In genomic region chr16:11526921-11527320, GRCh38 we compare ENCODE assay signal across 26 cellular contexts. TPM values are rescaled to one million over a fixed set of nuclear protein-coding genes. Genes with fewer than 3 reads are reported as not detected.
DNase-seq lines count a peak whose midpoint lies in the region; ATAC-seq, FAIRE-seq and TF ChIP-seq lines count a peak whose summit lies in the region.
"Had no signal": no experiment of that assay in that cellular context is flagged by ENCODE, and none has a peak within 500 bp of the region (broad histone marks: within the 10 kb centered on the region; RNA-seq: fewer than 3 reads in every experiment).

No MANE protein-coding gene starts in this region.

- DNase-seq in NCI-H2227 (lab: John Stamatoyannopoulos, UW; ENCODE audit: unreplicated experiment) (peak; percentile 8), NCI-H2227 treated with DMSO at 0.1 percent for 48 hours (lab: John Stamatoyannopoulos, UW) (no peak), GM12878 (ENCODE audit: low read depth, low spot score) (no peak), HepG2 (ENCODE audit: low spot score) (no peak), immature natural killer cell (no peak)
- no peak for DNase-seq in effector memory CD4-positive, alpha-beta T cell
- no peak for DNase-seq in stimulated activated naive CD8-positive, alpha-beta T cell treated with anti-CD3 and anti-CD28 coated beads, Interleukin-15, amount 100 ng/mL, for 72 hours
- DNase-seq: activated CD4-positive, alpha-beta T cell treated with anti-CD3 and anti-CD28 coated beads, Interleukin-2, amount 50 U/mL, for 1 hour; activated naive CD4-positive, alpha-beta T cell treated with anti-CD3 and anti-CD28 coated beads, Interleukin-2, amount 10 ng/mL, durations not matched to agents 7 days and 5 days; activated T-cell treated with anti-CD3 and anti-CD28 coated beads, Interleukin-2, amount 50 U/mL, for 1 hour; cortex of kidney; lower lobe of right lung; MM.1S; natural killer cell; NCI-H1930; NCI-H748 treated with DMSO at 0.1 percent for 48 hours; spleen; SW 1271; trophoblast cell had no signal

- in situ Hi-C loops in GM12878 (cut with MboI), result loop anchor here (25.0 kb wide), 1 partner anchor 285 kb away; no protein-coding TSS in a partner anchor
- in situ Hi-C loops in HepG2 (cut with HindIII; ENCODE audit: extremely low pct_ligation_motif_present, low pct_unique_long_range_greater_than_20kb), result no loop called here

- FAIRE-seq in GM12878 (lab: Jason Lieb, UNC), result no peak
- no peak for FAIRE-seq in HepG2 (lab: Jason Lieb, UNC)
- FAIRE-seq: TTC549 had no signal

- no peak for TF ChIP-seq EP300 in GM12878 (IDR thresholded peaks at IDR 0.05; ENCODE audit: borderline replicate concordance in 1 of 2, control insufficient read depth in 1 of 2, low read depth in 2 of 2, low read length in 2 of 2)
- TF ChIP-seq EP300 in HepG2 (IDR thresholded peaks at IDR 0.05; ENCODE audit: low read depth in 2 of 2, low read length in 2 of 2), result no peak
- TF ChIP-seq EP300 in HepG2 (CRISPR knock-in tag; IDR thresholded peaks at IDR 0.05; ENCODE audit: borderline replicate concordance), result no peak

- H3K4me3 Mint-ChIP-seq in immature natural killer cell, result no peak overlapping the region
- no peak overlapping the region for H3K4me3 Mint-ChIP-seq in stimulated activated naive CD8-positive, alpha-beta T cell treated with anti-CD3 and anti-CD28 coated beads, Interleukin-15, amount 100 ng/mL, for 72 hours
- H3K4me3 Mint-ChIP-seq: activated naive CD4-positive, alpha-beta T cell treated with anti-CD3 and anti-CD28 coated beads, Interleukin-2, amount 10 ng/mL, durations not matched to agents 7 days and 5 days; IgD-negative memory B cell; natural killer cell; stimulated activated effector memory CD8-positive, alpha-beta T cell treated with anti-CD3 and anti-CD28 coated beads, Interleukin-12 subunit alpha, Interleukin-12 subunit beta, amount 100 ng/mL, for 72 hours had no signal

- H3K4me1 ChIP-seq in GM12878 (ENCODE audit: control insufficient read depth, insufficient read depth, low read length) (no peaks in the 10 kb centered on the region), HepG2 (ENCODE audit: insufficient read depth, low read length) (peaks cover 6% of the 10 kb centered on the region; the same call in 1 of the 2 replicates)
- no peaks in the 10 kb centered on the region for H3K4me1 ChIP-seq in effector memory CD4-positive, alpha-beta T cell (ENCODE audit: control insufficient read depth, insufficient read depth, low read length, poor library complexity, severe bottlenecking)
- H3K4me1 ChIP-seq: gastroesophageal sphincter, lower lobe of right lung had no signal

- TF ChIP-seq POLR2A in GM12878 (IDR thresholded peaks at IDR 0.05; ENCODE audit: low read depth, low read length) (no peak), HepG2 (IDR thresholded peaks at IDR 0.05; ENCODE audit: insufficient read depth in 1 of 2, low read depth in 2 of 2, low read length in 2 of 2) (no peak)

- TF ChIP-seq RAD21 in GM12878 (IDR thresholded peaks at IDR 0.05; ENCODE audit: insufficient read depth, low read depth, low read length) (no peak), HepG2 (CRISPR knock-in tag; IDR thresholded peaks at IDR 0.05) (no peak)

- H3K27ac Mint-ChIP-seq in immature natural killer cell, result peak overlapping the region in 1 of 6 donors; percentile 69
- no peak overlapping the region for H3K27ac Mint-ChIP-seq in stimulated activated naive CD8-positive, alpha-beta T cell treated with anti-CD3 and anti-CD28 coated beads, Interleukin-15, amount 100 ng/mL, for 72 hours
- H3K27ac Mint-ChIP-seq: activated naive CD4-positive, alpha-beta T cell treated with anti-CD3 and anti-CD28 coated beads, Interleukin-2, amount 10 ng/mL, durations not matched to agents 7 days and 5 days; natural killer cell; stimulated activated effector memory CD8-positive, alpha-beta T cell treated with anti-CD3 and anti-CD28 coated beads, Interleukin-12 subunit alpha, Interleukin-12 subunit beta, amount 100 ng/mL, for 72 hours had no signal

- H3K4me3 ChIP-seq in GM12878 (no peak overlapping the region), HepG2 (replicated peaks in 1 of 3; ENCODE audit: insufficient read depth in 1 of 3, low read depth in 2 of 3, low read length in 3 of 3) (no peak overlapping the region)
- no peak overlapping the region for H3K4me3 ChIP-seq in effector memory CD4-positive, alpha-beta T cell (ENCODE audit: insufficient read depth, low read depth, low read length, poor library complexity, severe bottlenecking)
- H3K4me3 ChIP-seq: gastroesophageal sphincter, lower lobe of right lung, spleen had no signal

- intact Hi-C loops in GM12878 (cut with micrococcal nuclease; ENCODE audit: unreplicated experiment) (no loop called here), HepG2 (cut with micrococcal nuclease; ENCODE audit: unreplicated experiment) (no loop called here)

- H3K79me2 ChIP-seq in GM12878 (ENCODE audit: control insufficient read depth, insufficient read depth, low read length), result no peaks in the 10 kb centered on the region
- no peaks in the 10 kb centered on the region for H3K79me2 ChIP-seq in HepG2 (ENCODE audit: insufficient read depth, low read length)

- peaks cover 1 to 7% (median 4%) of the 10 kb centered on the region in 3 donors for H3K27me3 Mint-ChIP-seq in immature natural killer cell (ENCODE audit: low read depth in 3 of 3)
- no peaks in the 10 kb centered on the region for H3K27me3 Mint-ChIP-seq in stimulated activated naive CD8-positive, alpha-beta T cell treated with anti-CD3 and anti-CD28 coated beads, Interleukin-15, amount 100 ng/mL, for 72 hours

- 36% methylated on average over 15 of the region's 15 CpGs for WGBS in GM12878 (ENCODE audit: insufficient coverage, insufficient replicate concordance, low lambda C conversion rate, missing lambda C conversion rate)
- 53% methylated on average over 15 of the region's 15 CpGs for WGBS in HepG2 (ENCODE audit: low lambda C conversion rate)

- H3K9me3 ChIP-seq in GM12878 (replicated peaks; ENCODE audit: control insufficient read depth, insufficient read depth, low read length), result no peaks in the 10 kb centered on the region
- no peaks in the 10 kb centered on the region for H3K9me3 ChIP-seq in HepG2 (ENCODE audit: low read length)
- no peaks in the 10 kb centered on the region for H3K9me3 ChIP-seq in effector memory CD4-positive, alpha-beta T cell (ENCODE audit: control insufficient read depth, low read length)
- H3K9me3 ChIP-seq: gastroesophageal sphincter, lower lobe of right lung had no signal

- peak; percentile 59 for ATAC-seq in GM12878
- no peak; the same call in 2 of the 3 replicates for ATAC-seq in HepG2
- no peak for ATAC-seq in GM19035 (IDR thresholded peaks at IDR 0.05; ENCODE audit: unreplicated experiment)
- ATAC-seq in stimulated activated naive CD8-positive, alpha-beta T cell treated with anti-CD3 and anti-CD28 coated beads, Interleukin-15, amount 100 ng/mL, for 72 hours, result no peak
- ATAC-seq: gastroesophageal sphincter; lower lobe of right lung; natural killer cell; stimulated activated effector memory CD8-positive, alpha-beta T cell treated with anti-CD3 and anti-CD28 coated beads, Interleukin-12 subunit alpha, Interleukin-12 subunit beta, amount 100 ng/mL, for 72 hours had no signal

- H2AFZ ChIP-seq in GM12878 (ENCODE audit: control insufficient read depth, low read depth, low read length), result no peak overlapping the region
- no peak overlapping the region for H2AFZ ChIP-seq in HepG2 (ENCODE audit: low read length)

- no peaks in the 10 kb centered on the region for H3K9me3 Mint-ChIP-seq in immature natural killer cell
- H3K9me3 Mint-ChIP-seq in stimulated activated naive CD8-positive, alpha-beta T cell treated with anti-CD3 and anti-CD28 coated beads, Interleukin-15, amount 100 ng/mL, for 72 hours, result peaks cover 0 to 2% of the 10 kb centered on the region in 2 donors
- H3K9me3 Mint-ChIP-seq: activated naive CD4-positive, alpha-beta T cell treated with anti-CD3 and anti-CD28 coated beads, Interleukin-2, amount 10 ng/mL, durations not matched to agents 7 days and 5 days; IgD-negative memory B cell; natural killer cell; stimulated activated effector memory CD8-positive, alpha-beta T cell treated with anti-CD3 and anti-CD28 coated beads, Interleukin-12 subunit alpha, Interleukin-12 subunit beta, amount 100 ng/mL, for 72 hours had no signal

- CTCF ChIA-PET in GM12878 (lab: Yijun Ruan, JAX) (interaction anchor here (1.3 to 2.1 kb wide), 2 partner anchors 120 to 131 kb away, joined by 4 to 7 read pairs; no protein-coding TSS in a partner anchor), HepG2 (lab: Yijun Ruan, JAX; ENCODE audit: low intra/inter-chr PET ratio, low total read pairs) (no interaction called here)

- H3K9ac ChIP-seq in GM12878 (ENCODE audit: control insufficient read depth, insufficient read depth, low read length) (no peak overlapping the region), HepG2 (ENCODE audit: insufficient read depth, low read depth, low read length) (no peak overlapping the region)

- H3K4me1 Mint-ChIP-seq in immature natural killer cell, result peaks cover 0 to under 1% of the 10 kb centered on the region in 2 donors
- no peaks in the 10 kb centered on the region for H3K4me1 Mint-ChIP-seq in stimulated activated naive CD8-positive, alpha-beta T cell treated with anti-CD3 and anti-CD28 coated beads, Interleukin-15, amount 100 ng/mL, for 72 hours
- H3K4me1 Mint-ChIP-seq: activated naive CD4-positive, alpha-beta T cell treated with anti-CD3 and anti-CD28 coated beads, Interleukin-2, amount 10 ng/mL, durations not matched to agents 7 days and 5 days; stimulated activated effector memory CD8-positive, alpha-beta T cell treated with anti-CD3 and anti-CD28 coated beads, Interleukin-12 subunit alpha, Interleukin-12 subunit beta, amount 100 ng/mL, for 72 hours had no signal

- peaks cover 0 to 9% (median 8%) of the 10 kb centered on the region in 3 donors for H3K36me3 Mint-ChIP-seq in immature natural killer cell
- H3K36me3 Mint-ChIP-seq: activated naive CD4-positive, alpha-beta T cell treated with anti-CD3 and anti-CD28 coated beads, Interleukin-2, amount 10 ng/mL, durations not matched to agents 7 days and 5 days; natural killer cell; stimulated activated effector memory CD8-positive, alpha-beta T cell treated with anti-CD3 and anti-CD28 coated beads, Interleukin-12 subunit alpha, Interleukin-12 subunit beta, amount 100 ng/mL, for 72 hours had no signal

- no TSS peak for BruUV-seq in GM12878 (replicated peaks; lab: Mats Ljungman, UMichigan)
- BruUV-seq in HepG2 (replicated peaks; lab: Mats Ljungman, UMichigan), result no TSS peak

- no peak overlapping the region for H3K27ac ChIP-seq in GM12878 (ENCODE audit: control insufficient read depth, insufficient read depth)
- H3K27ac ChIP-seq in HepG2 (ENCODE audit: extremely low read length, insufficient read depth, low read length), result no peak overlapping the region
- H3K27ac ChIP-seq in effector memory CD4-positive, alpha-beta T cell (ENCODE audit: insufficient read depth, low read length, poor library complexity, severe bottlenecking), result no peak overlapping the region
- H3K27ac ChIP-seq: C4-2B, epithelial cell of prostate, gastroesophageal sphincter, lower lobe of right lung, spleen had no signal

- H4K20me1 ChIP-seq in GM12878 (ENCODE audit: control insufficient read depth, insufficient read depth), result no peaks in the 10 kb centered on the region
- no peaks in the 10 kb centered on the region for H4K20me1 ChIP-seq in HepG2 (ENCODE audit: insufficient read depth, low read length)

- TF ChIP-seq CTCF in GM12878 (IDR thresholded peaks at IDR 0.05 in 2 of 3, conservative IDR thresholded peaks at IDR 0.05 in 1 of 3; ENCODE audit: control insufficient read depth in 2 of 3, extremely low read depth in 1 of 3, insufficient read depth in 1 of 3, low read depth in 3 of 3, low read length in 3 of 3) (no peak), HepG2 (CRISPR knock-in tag; IDR thresholded peaks at IDR 0.05) (no peak)

- RAD21 ChIA-PET in GM12878 (lab: Charles Lee; ENCODE audit: unreplicated experiment), result no interaction called here

- POLR2A ChIA-PET in GM12878 (lab: Charles Lee), result interaction anchor here (0.6 kb wide), 1 partner anchor 162 kb away, joined by 3 read pairs; no protein-coding TSS in a partner anchor
- POLR2A ChIA-PET in HepG2 (lab: Yijun Ruan, JAX), result no interaction called here

- H3K4me2 ChIP-seq in GM12878 (ENCODE audit: control insufficient read depth, insufficient read depth) (no peak overlapping the region), HepG2 (ENCODE audit: low read depth, low read length) (no peak overlapping the region)

- SMC1A ChIA-PET in GM12878 (lab: Charles Lee; ENCODE audit: uncharacterized antibody, unreplicated experiment), result no interaction called here

- H3K27me3 ChIP-seq in GM12878 (replicated peaks in 1 of 2; ENCODE audit: control insufficient read depth in 2 of 2, insufficient read depth in 2 of 2, low read length in 1 of 2) (peaks cover 0 to 4% of the 10 kb centered on the region in 2 experiments; a peak in 2 of 4 replicates), HepG2 (ENCODE audit: control insufficient read depth in 1 of 2, insufficient read depth in 2 of 2, low read length in 2 of 2) (peaks cover 0 to 2% of the 10 kb centered on the region in 2 experiments; a peak in 3 of 5 replicates)
- no peaks in the 10 kb centered on the region for H3K27me3 ChIP-seq in effector memory CD4-positive, alpha-beta T cell (replicated peaks; ENCODE audit: control insufficient read depth, insufficient read depth, low read length, poor library complexity, severe bottlenecking)

- H3K36me3 ChIP-seq in GM12878 (ENCODE audit: control insufficient read depth in 2 of 2, insufficient read depth in 2 of 2, low read length in 1 of 2), result no peaks in the 10 kb centered on the region
- no peaks in the 10 kb centered on the region for H3K36me3 ChIP-seq in HepG2 (replicated peaks in 1 of 2; ENCODE audit: control insufficient read depth in 1 of 2, insufficient read depth in 2 of 2, low read length in 2 of 2)
- H3K36me3 ChIP-seq in effector memory CD4-positive, alpha-beta T cell (ENCODE audit: control insufficient read depth, insufficient read depth, low read length), result no peaks in the 10 kb centered on the region
- H3K36me3 ChIP-seq: gastroesophageal sphincter, lower lobe of right lung, spleen had no signal

RNA-seq across cellular contexts. Expression of gene LITAF, which starts 59.8 kb away (rescaled TPM):
- 62.4 and 64.8 TPM in 2 replicates for total RNA-seq in GM12878 (2013; cell fraction: nucleolus; rRNA removed)
- 111 and 121 TPM in 2 replicates for total RNA-seq in GM12878 (2014; rRNA removed)
- total RNA-seq in GM12878 (2014; rRNA removed; fragmentation: Illumina TruSeq; extraction: Trizol), result 124 and 125 TPM in 2 replicates
- total RNA-seq in GM12878 (2021), result 168 and 173 TPM in 2 replicates
- 90.1 TPM for polyA plus RNA-seq in GM12878 (2011; ENCODE audit: low read depth)
- polyA plus RNA-seq in GM12878 (2011; rRNA removed), result 99.2 and 112 TPM in 2 replicates
- polyA plus RNA-seq in GM12878 (2011; cell fraction: cytosol; rRNA removed), result 193 and 266 TPM in 2 replicates
- 74.4 and 94.9 TPM in 2 replicates for polyA plus RNA-seq in GM12878 (2011; cell fraction: nucleus; rRNA removed)
- polyA plus RNA-seq in GM12878 (2012), result 120 and 148 TPM in 2 replicates
- 196 and 211 TPM in 2 replicates for polyA plus RNA-seq in GM12878 (2014; fragmentation: Illumina TruSeq; extraction: Trizol)
- polyA plus RNA-seq in GM12878 (2014; fragmentation: Nextera tagmentation; extraction: Ambion mirVana), result 100 to 1,000 TPM; 144 to 195 TPM
- polyA plus RNA-seq in GM12878 (2014; rRNA removed), result 103 and 115 TPM in 2 replicates
- 100 to 1,000 TPM; 150 to 154 TPM for polyA plus RNA-seq in GM12878 (2016; fragmentation: Nextera tagmentation; extraction: Ambion mirVana)
- 92.1 and 148 TPM in 2 replicates for polyA minus RNA-seq in GM12878 (2011; rRNA and poly(A)+ RNA removed)
- 52.1 and 57.0 TPM in 2 replicates for polyA minus RNA-seq in GM12878 (2011; cell fraction: cytosol; rRNA and poly(A)+ RNA removed)
- polyA minus RNA-seq in GM12878 (2011; cell fraction: nucleus; rRNA and poly(A)+ RNA removed), result 28.7 and 56.3 TPM in 2 replicates
- 141 and 186 TPM in 2 replicates for total RNA-seq in HepG2 (2016; rRNA removed; fragmentation: Illumina TruSeq; extraction: Trizol)
- 30.0 and 32.3 TPM in 2 replicates for total RNA-seq in HepG2 (2016; cell fraction: cytosol; rRNA removed; fragmentation: Illumina TruSeq; extraction: Trizol; ENCODE audit: low read depth)
- 139 and 174 TPM in 2 replicates for total RNA-seq in HepG2 (2016; cell fraction: insoluble cytoplasmic fraction; rRNA removed; fragmentation: Illumina TruSeq; extraction: Trizol)
- 118 and 119 TPM in 2 replicates for total RNA-seq in HepG2 (2016; cell fraction: membrane; rRNA removed; fragmentation: Illumina TruSeq; extraction: Trizol)
- 60.6 and 72.1 TPM in 2 replicates for total RNA-seq in HepG2 (2016; cell fraction: nucleus; rRNA removed; fragmentation: Illumina TruSeq; extraction: Trizol)
- polyA plus RNA-seq in HepG2 (2011; rRNA removed), result 80.1 and 95.5 TPM in 2 replicates
- polyA plus RNA-seq in HepG2 (2011; cell fraction: cytosol; rRNA removed), result 121 and 137 TPM in 2 replicates
- polyA plus RNA-seq in HepG2 (2011; cell fraction: nucleus; rRNA removed), result 61.9 and 67.8 TPM in 2 replicates
- polyA plus RNA-seq in HepG2 (2012), result 113 and 128 TPM in 2 replicates
- polyA plus RNA-seq in HepG2 (2016; cell fraction: cytosol; fragmentation: Illumina TruSeq; extraction: Trizol; ENCODE audit: low read depth), result 48.2 and 51.8 TPM in 2 replicates
- 322 and 369 TPM in 2 replicates for polyA plus RNA-seq in HepG2 (2016; cell fraction: insoluble cytoplasmic fraction; fragmentation: Illumina TruSeq; extraction: Trizol; ENCODE audit: low read depth)
- 139 and 153 TPM in 2 replicates for polyA plus RNA-seq in HepG2 (2016; cell fraction: membrane; fragmentation: Illumina TruSeq; extraction: Trizol; ENCODE audit: low read depth)
- 125 and 129 TPM in 2 replicates for polyA plus RNA-seq in HepG2 (2016; cell fraction: nucleus; fragmentation: Illumina TruSeq; extraction: Trizol; ENCODE audit: insufficient read depth, low read depth)
- 155 and 250 TPM in 2 replicates for polyA minus RNA-seq in HepG2 (2011; rRNA and poly(A)+ RNA removed; ENCODE audit: low replicate concordance)
- 71.1 and 86.5 TPM in 2 replicates for polyA minus RNA-seq in HepG2 (2011; cell fraction: cytosol; rRNA and poly(A)+ RNA removed)
- polyA minus RNA-seq in HepG2 (2011; cell fraction: nucleus; rRNA and poly(A)+ RNA removed), result 45.8 and 58.4 TPM in 2 replicates
- 1,000 to 10,000 TPM; 1,031 to 1,827 (median 1,086) TPM for polyA plus RNA-seq in immature natural killer cell
